In genomic region chr5:87887247-87887646, GRCh38 we compare ENCODE assay signal across 8 cellular contexts.
"Had no signal": no experiment of that assay in that cellular context is flagged by ENCODE, and none has a peak within 500 bp of the region (broad histone marks: within the 10 kb centered on the region; RNA-seq: fewer than 3 reads in every experiment).

No MANE protein-coding gene starts in this region.

- H2AFZ ChIP-seq: GM23248, GM23338 had no signal

- H3K4me2 ChIP-seq: GM23338 had no signal

- DNase-seq: GM23248, GOT3, H7, H9, HCEC 1CT, HFFc6 had no signal

- H3K27ac ChIP-seq: GM23248 had no signal

- H3K4me1 ChIP-seq: HAP-1 had no signal

- H3K4me3 Mint-ChIP-seq: GM23338, H9, HFFc6 had no signal

- H3K4me1 Mint-ChIP-seq: GM23338, H9 had no signal

- H3K27ac Mint-ChIP-seq: GM23338, H9, HFFc6 had no signal

- H3K36me3 ChIP-seq: HAP-1 had no signal

- H3K4me3 ChIP-seq: GM23248, GM23338, HAP-1 had no signal

- H3K9ac ChIP-seq: GM23248 had no signal

- H3K9me3 ChIP-seq: HAP-1 had no signal
